Comparison of ENCODE assay signal across 6 cellular contexts in the genomic region with DNA sequence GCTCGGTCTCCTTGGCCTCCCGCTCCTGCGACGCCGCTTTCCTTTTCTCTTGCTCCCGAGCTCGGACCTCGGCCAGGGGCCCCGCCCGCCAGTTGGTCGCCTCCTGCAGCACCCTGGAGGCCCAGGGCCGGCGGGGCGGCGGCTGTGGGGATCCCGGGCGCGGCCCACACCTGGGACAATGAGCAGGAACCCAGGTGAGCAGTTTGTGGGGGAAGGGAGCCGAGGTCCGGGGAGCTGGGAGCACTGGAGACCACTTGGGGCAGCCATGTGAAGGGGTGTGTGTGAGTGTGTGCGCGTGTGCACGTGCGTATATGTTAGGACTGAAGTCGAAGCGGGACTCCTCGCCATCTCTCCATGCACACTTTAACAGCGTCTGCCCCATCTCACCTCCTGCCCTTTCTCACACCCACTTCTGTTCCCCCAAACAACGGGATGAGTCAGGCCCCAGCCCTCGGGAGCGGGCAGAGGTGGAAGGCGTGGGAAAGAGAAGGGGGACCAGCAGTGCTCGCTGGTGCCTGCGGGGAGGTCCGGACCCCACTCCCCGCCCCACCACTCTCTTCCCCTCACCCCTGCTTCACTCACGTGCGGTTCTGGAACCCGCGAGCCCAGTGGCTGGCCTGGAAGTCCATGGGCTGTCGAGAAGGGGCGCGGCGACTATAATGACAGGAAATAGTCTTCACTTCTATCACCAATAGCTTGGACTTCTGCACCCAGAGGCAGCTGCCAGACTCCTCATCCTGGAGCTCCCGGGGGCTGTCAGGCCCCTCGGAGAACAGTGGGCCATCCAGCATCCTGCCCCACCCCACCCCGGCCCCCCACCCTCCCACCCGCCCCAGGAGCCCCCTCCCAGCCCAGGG. TPM values are rescaled to one million over a fixed set of nuclear protein-coding genes. Genes with fewer than 3 reads are reported as not detected.
DNase-seq lines count a peak whose midpoint lies in the region; ATAC-seq, FAIRE-seq and TF ChIP-seq lines count a peak whose summit lies in the region.

No MANE protein-coding gene starts in this region.

- FAIRE-seq in astrocyte (lab: Jason Lieb, UNC) = no peak

- no peak for DNase-seq in CD4-positive, CD25-positive, alpha-beta regulatory T cell
- no peak for DNase-seq in astrocyte (ENCODE audit: low read depth)
- peak; percentile 29 for DNase-seq in naive B cell
- DNase-seq in NCI-H2171 treated with DMSO at 0.1 percent for 48 hours (lab: John Stamatoyannopoulos, UW) = no peak

- no peak overlapping the region for H3K4me3 ChIP-seq in CD4-positive, CD25-positive, alpha-beta regulatory T cell (ENCODE audit: low read depth, low read length)
- H3K4me3 ChIP-seq in astrocyte (ENCODE audit: insufficient read depth, low read depth, low read length) = peak overlapping the region; percentile 33

- H3K9me3 ChIP-seq in CD4-positive, CD25-positive, alpha-beta regulatory T cell (ENCODE audit: control insufficient read depth in 2 of 2, low read length in 2 of 2) = no peaks in the 10 kb centered on the region
- H3K9me3 ChIP-seq in astrocyte (ENCODE audit: insufficient read depth, low read depth, low read length) = no peaks in the 10 kb centered on the region

- H3K4me2 ChIP-seq in astrocyte (ENCODE audit: low read length) = peak overlapping the region; percentile 82

- H3K4me1 ChIP-seq in CD4-positive, CD25-positive, alpha-beta regulatory T cell (ENCODE audit: control insufficient read depth, insufficient read depth, low read length, poor library complexity, severe bottlenecking) = peaks cover 41% of the 10 kb centered on the region
- H3K4me1 ChIP-seq in astrocyte (ENCODE audit: insufficient read depth, low read length) = peaks cover 44% of the 10 kb centered on the region

- peak overlapping the region; percentile 35 to 79 (median 68) for H3K4me3 Mint-ChIP-seq in CD4-positive, CD25-positive, alpha-beta regulatory T cell
- peak overlapping the region; percentile 20 for H3K4me3 Mint-ChIP-seq in astrocyte (ENCODE audit: unreplicated experiment)
- peak overlapping the region; percentile 73 to 90 (median 84) for H3K4me3 Mint-ChIP-seq in naive B cell

- no peaks in the 10 kb centered on the region for H3K9me3 Mint-ChIP-seq in CD4-positive, CD25-positive, alpha-beta regulatory T cell
- H3K9me3 Mint-ChIP-seq in astrocyte (ENCODE audit: unreplicated experiment) (peaks cover 1% of the 10 kb centered on the region), naive B cell (no peaks in the 10 kb centered on the region)

- peaks cover 33% of the 10 kb centered on the region for H3K36me3 Mint-ChIP-seq in CD4-positive, CD25-positive, alpha-beta regulatory T cell
- H3K36me3 Mint-ChIP-seq in astrocyte (ENCODE audit: low read depth, unreplicated experiment) (peaks cover 14% of the 10 kb centered on the region), naive B cell (peaks cover 13 to 14% of the 10 kb centered on the region in 2 donors)

- H3K4me1 Mint-ChIP-seq in CD4-positive, CD25-positive, alpha-beta regulatory T cell = peaks cover 0 to 45% (median 21%) of the 10 kb centered on the region in 4 donors
- H3K4me1 Mint-ChIP-seq in astrocyte (ENCODE audit: low read depth, unreplicated experiment) (peaks cover 8% of the 10 kb centered on the region), naive B cell (peaks cover 39 to 48% (median 46%) of the 10 kb centered on the region in 3 donors)

- H2AFZ ChIP-seq in astrocyte (ENCODE audit: low read depth, low read length) = peak overlapping the region; percentile 23

- H3K27ac Mint-ChIP-seq in CD4-positive, CD25-positive, alpha-beta regulatory T cell = no peak overlapping the region
- H3K27ac Mint-ChIP-seq in astrocyte (ENCODE audit: unreplicated experiment) (peak overlapping the region; percentile 53), naive B cell (peak overlapping the region in 4 of 6 donors; percentile 6 to 79 (median 52))

- peak in 1 of 2 donors; percentile 3 for ATAC-seq in CD4-positive, CD25-positive, alpha-beta regulatory T cell (ENCODE audit: low read depth in 2 of 2)
- ATAC-seq in HG02678 (IDR thresholded peaks at IDR 0.05; ENCODE audit: unreplicated experiment) = peak; percentile 2
- ATAC-seq in naive B cell (ENCODE audit: low read depth in 2 of 2) = peak in 1 of 2 donors; percentile 9
- ATAC-seq in GM19467 (IDR thresholded peaks at IDR 0.05; ENCODE audit: unreplicated experiment) = no peak

- TF ChIP-seq CTCF in astrocyte (IDR thresholded peaks at IDR 0.05; ENCODE audit: insufficient read depth, low read depth, low read length) = no peak

- peaks cover 25% of the 10 kb centered on the region for H3K27me3 ChIP-seq in CD4-positive, CD25-positive, alpha-beta regulatory T cell (ENCODE audit: control insufficient read depth, insufficient read depth, low read length)
- H3K27me3 ChIP-seq in astrocyte (ENCODE audit: insufficient read depth, low read length) = peaks cover 24% of the 10 kb centered on the region

- H4K20me1 ChIP-seq in astrocyte (ENCODE audit: insufficient read depth, low read length) = peaks cover 24% of the 10 kb centered on the region

- H3K9ac ChIP-seq in astrocyte (ENCODE audit: low read length) = peak overlapping the region; percentile 9

- H3K36me3 ChIP-seq in CD4-positive, CD25-positive, alpha-beta regulatory T cell (ENCODE audit: control insufficient read depth, insufficient read depth, low read length) = peaks cover 27% of the 10 kb centered on the region
- H3K36me3 ChIP-seq in astrocyte (ENCODE audit: insufficient read depth, low read length) = peaks cover 18% of the 10 kb centered on the region

- H3K27me3 Mint-ChIP-seq in CD4-positive, CD25-positive, alpha-beta regulatory T cell = peaks cover 65% of the 10 kb centered on the region
- H3K27me3 Mint-ChIP-seq in astrocyte (ENCODE audit: low read depth, unreplicated experiment) (peaks cover 38% of the 10 kb centered on the region), naive B cell (peaks cover 20 to 61% (median 55%) of the 10 kb centered on the region in 3 donors)

- no peaks in the 10 kb centered on the region for H3K79me2 ChIP-seq in astrocyte (ENCODE audit: insufficient read depth, low read length)

- no peak overlapping the region for H3K27ac ChIP-seq in CD4-positive, CD25-positive, alpha-beta regulatory T cell (ENCODE audit: insufficient read depth, low read length, poor library complexity, severe bottlenecking)
- no peak overlapping the region for H3K27ac ChIP-seq in astrocyte (ENCODE audit: low read depth, low read length)

RNA-seq across cellular contexts. Expression of a gene that starts 0.5 kb away (rescaled TPM):
- 0.39 TPM for total RNA-seq in CD4-positive, CD25-positive, alpha-beta regulatory T cell
- not detected for polyA plus RNA-seq in CD4-positive, CD25-positive, alpha-beta regulatory T cell
- 0.50 and 0.55 TPM in 2 replicates for total RNA-seq in astrocyte
- polyA plus RNA-seq in naive B cell (ENCODE audit: low read depth in 6 of 6) = under 1 TPM in 5 of 6 donors, not detected in 1; 0.12 to 0.52 (median 0.20) TPM

RNA-seq across cellular contexts. Expression of a gene that starts 19.9 kb away (rescaled TPM):
- 51.3 TPM for total RNA-seq in CD4-positive, CD25-positive, alpha-beta regulatory T cell
- polyA plus RNA-seq in CD4-positive, CD25-positive, alpha-beta regulatory T cell = 10 to 100 TPM; 59.3 to 83.8 (median 64.9) TPM
- total RNA-seq in astrocyte = 47.1 and 49.6 TPM in 2 replicates
- polyA plus RNA-seq in naive B cell (ENCODE audit: low read depth in 6 of 6) = 10 to 100 TPM; 36.2 to 76.2 (median 52.1) TPM

RNA-seq across cellular contexts. Expression of a gene that starts 20.6 kb away (rescaled TPM):
- total RNA-seq in CD4-positive, CD25-positive, alpha-beta regulatory T cell = 0.62 TPM
- under 1 TPM in 1 of 4 donors, not detected in 3; 0.39 TPM for polyA plus RNA-seq in CD4-positive, CD25-positive, alpha-beta regulatory T cell
- total RNA-seq in astrocyte = not detected in 2 replicates
- polyA plus RNA-seq in naive B cell (ENCODE audit: low read depth in 6 of 6) = under 1 TPM in 1 of 6 donors, not detected in 5; 0.23 TPM

RNA-seq across cellular contexts. Expression of a gene that starts 27.2 kb away (rescaled TPM):
- 1.6 TPM for total RNA-seq in CD4-positive, CD25-positive, alpha-beta regulatory T cell
- not detected for polyA plus RNA-seq in CD4-positive, CD25-positive, alpha-beta regulatory T cell
- total RNA-seq in astrocyte = 0.79 and 1.1 TPM in 2 replicates
- polyA plus RNA-seq in naive B cell (ENCODE audit: low read depth in 6 of 6) = not detected

RNA-seq across cellular contexts. Expression of a gene that starts 41.4 kb away (rescaled TPM):
- total RNA-seq in CD4-positive, CD25-positive, alpha-beta regulatory T cell = 79.4 TPM
- 10 to 100 TPM; 21.2 to 30.5 (median 23.6) TPM for polyA plus RNA-seq in CD4-positive, CD25-positive, alpha-beta regulatory T cell
- 209 and 229 TPM in 2 replicates for total RNA-seq in astrocyte
- 10 to 100 TPM; 21.7 to 40.3 (median 25.8) TPM for polyA plus RNA-seq in naive B cell (ENCODE audit: low read depth in 6 of 6)

Comparison
In these comparisons a context has a peak if more than half of its experiments do, and no peak if none do; other contexts are left out.
1. H3K27ac Mint-ChIP-seq: peak in astrocyte (single experiment) and naive B cell (4 of 6); none in CD4-positive, CD25-positive, alpha-beta regulatory T cell (0 of 3).
2. H3K4me3 Mint-ChIP-seq: peak in every context shown above with its lines; median percentile 84 in naive B cell; 68 in CD4-positive, CD25-positive, alpha-beta regulatory T cell; 20 in astrocyte.